In genomic region chr6:159633196-159633595, GRCh38 we compare ENCODE assay signal across 10 cellular contexts. TPM values are rescaled to one million over a fixed set of nuclear protein-coding genes. Genes with fewer than 3 reads are reported as not detected.
DNase-seq lines count a peak whose midpoint lies in the region; ATAC-seq and TF ChIP-seq lines count a peak whose summit lies in the region.
"Had no signal": no experiment of that assay in that cellular context is flagged by ENCODE, and none has a peak within 500 bp of the region (broad histone marks: within the 10 kb centered on the region; RNA-seq: fewer than 3 reads in every experiment).

No MANE protein-coding gene starts in this region.

- ATAC-seq in HG03521 (IDR thresholded peaks at IDR 0.05; ENCODE audit: unreplicated experiment): no peak

- intact Hi-C loops in activated T-helper 2 cell treated with anti-CD3 and anti-CD28 coated beads, Interferon-gamma antibody, Interleukin-2, Interleukin-4, amounts not matched to agents 10 μg/mL and 5 μg/mL and 100 μg/mL, durations not matched to agents 14 hours and 24 hours and 36 hours (cut with micrococcal nuclease): no loop called here

- TF ChIP-seq POLR2A in erythroblast (IDR thresholded peaks at IDR 0.05; ENCODE audit: low read length): no peak

- H3K27ac Mint-ChIP-seq in activated T-helper 2 cell treated with anti-CD3 and anti-CD28 coated beads, Interferon-gamma antibody, Interleukin-2, Interleukin-4, amounts not matched to agents 10 μg/mL and 5 μg/mL and 100 μg/mL, durations not matched to agents 14 hours and 24 hours and 36 hours: no peak overlapping the region

- H3K27me3 Mint-ChIP-seq in activated T-helper 2 cell treated with anti-CD3 and anti-CD28 coated beads, Interferon-gamma antibody, Interleukin-2, Interleukin-4, amounts not matched to agents 10 μg/mL and 5 μg/mL and 100 μg/mL, durations not matched to agents 14 hours and 24 hours and 36 hours (ENCODE audit: low read depth): no peaks in the 10 kb centered on the region

- H3K4me1 Mint-ChIP-seq in activated T-helper 2 cell treated with anti-CD3 and anti-CD28 coated beads, Interferon-gamma antibody, Interleukin-2, Interleukin-4, amounts not matched to agents 10 μg/mL and 5 μg/mL and 100 μg/mL, durations not matched to agents 14 hours and 24 hours and 36 hours (ENCODE audit: low read depth): no peaks in the 10 kb centered on the region
- H3K4me1 Mint-ChIP-seq: immature natural killer cell had no signal

- DNase-seq in stimulated activated CD4-positive, alpha-beta T cell treated with anti-CD3 and anti-CD28 coated beads, Interleukin-15, amount 100 ng/mL, for 24 hours: peak; percentile 12
- no peak for DNase-seq in stimulated activated CD4-positive, alpha-beta T cell treated with anti-CD3 and anti-CD28 coated beads, Interleukin-4, amount 100 ng/mL, for 1 hour
- peak; percentile 39 for DNase-seq in NCI-H226
- DNase-seq in erythroblast (lab: John Stamatoyannopoulos, UW): peak; percentile 12 to 22
- no peak for DNase-seq in activated T-helper 2 cell treated with anti-CD3 and anti-CD28 coated beads, Interferon-gamma antibody, Interleukin-2, Interleukin-4, amounts not matched to agents 10 μg/mL and 5 μg/mL and 100 μg/mL, durations not matched to agents 14 hours and 24 hours and 36 hours (ENCODE audit: low spot score)
- DNase-seq in caudate nucleus (lab: John Stamatoyannopoulos, UW): no peak
- DNase-seq in Ammon's horn (ENCODE audit: low spot score): no peak
- DNase-seq: immature natural killer cell; stimulated activated CD4-positive, alpha-beta T cell treated with anti-CD3 and anti-CD28 coated beads, Interleukin-2, amount 100 ng/mL, for 24 hours had no signal

- H3K4me3 Mint-ChIP-seq in activated T-helper 2 cell treated with anti-CD3 and anti-CD28 coated beads, Interferon-gamma antibody, Interleukin-2, Interleukin-4, amounts not matched to agents 10 μg/mL and 5 μg/mL and 100 μg/mL, durations not matched to agents 14 hours and 24 hours and 36 hours (ENCODE audit: low read depth): no peak overlapping the region
- H3K4me3 Mint-ChIP-seq: immature natural killer cell had no signal

- no peak overlapping the region for H3K27ac ChIP-seq in caudate nucleus (ENCODE audit: low read depth, low read length)

- H3K9me3 Mint-ChIP-seq in activated T-helper 2 cell treated with anti-CD3 and anti-CD28 coated beads, Interferon-gamma antibody, Interleukin-2, Interleukin-4, amounts not matched to agents 10 μg/mL and 5 μg/mL and 100 μg/mL, durations not matched to agents 14 hours and 24 hours and 36 hours: no peaks in the 10 kb centered on the region
- H3K9me3 Mint-ChIP-seq: immature natural killer cell had no signal

- H3K36me3 Mint-ChIP-seq in activated T-helper 2 cell treated with anti-CD3 and anti-CD28 coated beads, Interferon-gamma antibody, Interleukin-2, Interleukin-4, amounts not matched to agents 10 μg/mL and 5 μg/mL and 100 μg/mL, durations not matched to agents 14 hours and 24 hours and 36 hours (ENCODE audit: low read depth): no peaks in the 10 kb centered on the region

RNA-seq across cellular contexts. Expression of gene SOD2, which starts 59.8 kb away (rescaled TPM):
- total RNA-seq in activated T-helper 2 cell treated with anti-CD3 and anti-CD28 coated beads, Interferon-gamma antibody, Interleukin-2, Interleukin-4, amounts not matched to agents 10 μg/mL and 5 μg/mL and 100 μg/mL, durations not matched to agents 14 hours and 24 hours and 36 hours: 54.3 and 60.8 TPM in 2 replicates

Comparison
In these comparisons a context has a peak if more than half of its experiments do, and no peak if none do; other contexts are left out.
1. DNase-seq: peak in stimulated activated CD4-positive, alpha-beta T cell treated with anti-CD3 and anti-CD28 coated beads, Interleukin-15, amount 100 ng/mL, for 24 hours (single experiment), NCI-H226 (single experiment) and erythroblast (2 of 2); none in stimulated activated CD4-positive, alpha-beta T cell treated with anti-CD3 and anti-CD28 coated beads, Interleukin-4, amount 100 ng/mL, for 1 hour (single experiment), activated T-helper 2 cell treated with anti-CD3 and anti-CD28 coated beads, Interferon-gamma antibody, Interleukin-2, Interleukin-4, amounts not matched to agents 10 μg/mL and 5 μg/mL and 100 μg/mL, durations not matched to agents 14 hours and 24 hours and 36 hours (single experiment), caudate nucleus (0 of 61) and Ammon's horn (single experiment).